In the genomic region with DNA sequence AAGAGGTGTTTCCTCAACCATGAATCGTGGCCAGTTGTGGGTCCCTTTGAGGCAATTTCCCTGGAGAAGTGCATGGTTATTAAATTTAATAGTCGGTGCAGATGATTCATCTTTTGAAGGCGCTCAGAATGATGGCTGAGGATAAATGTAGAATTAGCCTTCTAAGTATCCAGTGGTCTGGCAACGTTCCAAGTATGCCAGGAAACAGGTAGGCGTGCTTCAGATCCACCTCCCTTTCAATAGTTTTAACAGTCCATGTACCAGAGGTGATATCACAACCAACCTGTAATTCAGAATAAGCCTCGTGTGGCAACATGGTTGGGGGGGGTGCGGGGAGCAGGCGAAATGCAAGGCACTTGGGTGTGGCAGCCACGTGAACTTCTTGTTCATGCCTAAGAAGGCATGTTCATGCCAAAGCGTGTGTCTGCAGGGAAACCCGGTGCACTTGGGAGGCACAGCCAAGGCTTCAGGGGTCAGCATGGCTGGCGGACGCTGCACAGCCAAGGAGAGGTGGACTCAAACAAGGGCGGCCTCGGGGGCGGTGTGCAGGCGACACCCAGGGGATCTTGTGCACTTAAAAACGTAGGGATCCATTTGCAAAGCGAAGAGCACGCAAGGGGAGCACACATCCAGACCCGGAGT, we compare ENCODE assay signal across 8 cellular contexts. TPM values are rescaled to one million over a fixed set of nuclear protein-coding genes. Genes with fewer than 3 reads are reported as not detected.
DNase-seq lines count a peak whose midpoint lies in the region; ATAC-seq and TF ChIP-seq lines count a peak whose summit lies in the region.

No MANE protein-coding gene starts in this region.

- intact Hi-C loops in activated T-helper 1 cell treated with anti-CD3 and anti-CD28 coated beads, Interleukin-12 subunit alpha, Interleukin-12 subunit beta, Interleukin-2, Interleukin-4 antibody, amounts not matched to agents 30 ng/mL and 10 ng/mL and 1 ng/mL, durations not matched to agents 14 hours and 24 hours and 36 hours (cut with micrococcal nuclease) = no loop called here
- intact Hi-C loops in mucosa of descending colon (cut with DNase I, micrococcal nuclease) = loop anchor here in 1 of 2 donors (10.0 kb wide), 1 partner anchor 79 kb away; no protein-coding TSS in a partner anchor

- H3K27me3 Mint-ChIP-seq in activated T-helper 1 cell treated with anti-CD3 and anti-CD28 coated beads, Interleukin-12 subunit alpha, Interleukin-12 subunit beta, Interleukin-2, Interleukin-4 antibody, amounts not matched to agents 30 ng/mL and 10 ng/mL and 1 ng/mL, durations not matched to agents 14 hours and 24 hours and 36 hours (ENCODE audit: insufficient read depth) = peaks cover 41% of the 10 kb centered on the region

- no peak for TF ChIP-seq CTCF in mucosa of descending colon (IDR thresholded peaks at IDR 0.05)

- no peaks in the 10 kb centered on the region for H3K36me3 ChIP-seq in mucosa of descending colon (ENCODE audit: low read depth)

- peak; percentile 89 for DNase-seq in DMS153 (lab: John Stamatoyannopoulos, UW)
- DNase-seq in NCI-H187 (lab: John Stamatoyannopoulos, UW) = peak; percentile 53 to 80
- no peak for DNase-seq in activated T-helper 1 cell treated with anti-CD3 and anti-CD28 coated beads, Interleukin-12 subunit alpha, Interleukin-12 subunit beta, Interleukin-2, Interleukin-4 antibody, amounts not matched to agents 30 ng/mL and 10 ng/mL and 1 ng/mL, durations not matched to agents 14 hours and 24 hours and 36 hours (ENCODE audit: low spot score)
- peak; percentile 39 to 60 (median 54) for DNase-seq in mucosa of descending colon
- DNase-seq in cerebellar nuclear complex (lab: John Stamatoyannopoulos, UW) = no peak

- no peak overlapping the region for H3K4me3 ChIP-seq in mucosa of descending colon

- H3K4me3 Mint-ChIP-seq in activated T-helper 1 cell treated with anti-CD3 and anti-CD28 coated beads, Interleukin-12 subunit alpha, Interleukin-12 subunit beta, Interleukin-2, Interleukin-4 antibody, amounts not matched to agents 30 ng/mL and 10 ng/mL and 1 ng/mL, durations not matched to agents 14 hours and 24 hours and 36 hours = peak overlapping the region; percentile 37

- no peaks in the 10 kb centered on the region for H3K9me3 Mint-ChIP-seq in activated T-helper 1 cell treated with anti-CD3 and anti-CD28 coated beads, Interleukin-12 subunit alpha, Interleukin-12 subunit beta, Interleukin-2, Interleukin-4 antibody, amounts not matched to agents 30 ng/mL and 10 ng/mL and 1 ng/mL, durations not matched to agents 14 hours and 24 hours and 36 hours

- H3K4me1 Mint-ChIP-seq in activated T-helper 1 cell treated with anti-CD3 and anti-CD28 coated beads, Interleukin-12 subunit alpha, Interleukin-12 subunit beta, Interleukin-2, Interleukin-4 antibody, amounts not matched to agents 30 ng/mL and 10 ng/mL and 1 ng/mL, durations not matched to agents 14 hours and 24 hours and 36 hours (ENCODE audit: low read depth) = peaks cover 5% of the 10 kb centered on the region

- peak; percentile 26 for ATAC-seq in mucosa of descending colon
- no peak for ATAC-seq in HG03342 (IDR thresholded peaks at IDR 0.05; ENCODE audit: unreplicated experiment)
- no peak for ATAC-seq in HG03521 (IDR thresholded peaks at IDR 0.05; ENCODE audit: unreplicated experiment)
- ATAC-seq in HG03432 (IDR thresholded peaks at IDR 0.05; ENCODE audit: unreplicated experiment) = no peak

- H3K36me3 Mint-ChIP-seq in activated T-helper 1 cell treated with anti-CD3 and anti-CD28 coated beads, Interleukin-12 subunit alpha, Interleukin-12 subunit beta, Interleukin-2, Interleukin-4 antibody, amounts not matched to agents 30 ng/mL and 10 ng/mL and 1 ng/mL, durations not matched to agents 14 hours and 24 hours and 36 hours (ENCODE audit: low read depth) = no peaks in the 10 kb centered on the region

- peaks cover 18% of the 10 kb centered on the region for H3K4me1 ChIP-seq in mucosa of descending colon (ENCODE audit: low read depth)

- H3K27ac Mint-ChIP-seq in activated T-helper 1 cell treated with anti-CD3 and anti-CD28 coated beads, Interleukin-12 subunit alpha, Interleukin-12 subunit beta, Interleukin-2, Interleukin-4 antibody, amounts not matched to agents 30 ng/mL and 10 ng/mL and 1 ng/mL, durations not matched to agents 14 hours and 24 hours and 36 hours = no peak overlapping the region

- no peaks in the 10 kb centered on the region for H3K9me3 ChIP-seq in mucosa of descending colon

RNA-seq across cellular contexts. Expression of a gene that starts 5.2 kb away (rescaled TPM):
- 2.9 and 3.2 TPM in 2 replicates for total RNA-seq in activated T-helper 1 cell treated with anti-CD3 and anti-CD28 coated beads, Interleukin-12 subunit alpha, Interleukin-12 subunit beta, Interleukin-2, Interleukin-4 antibody, amounts not matched to agents 30 ng/mL and 10 ng/mL and 1 ng/mL, durations not matched to agents 14 hours and 24 hours and 36 hours
- 1 to 10 TPM in 2 of 3 donors, under 1 TPM in 1; 0.93 to 3.7 (median 2.1) TPM for total RNA-seq in mucosa of descending colon

Comparison
In these comparisons a context has a peak if more than half of its experiments do, and no peak if none do; other contexts are left out.
1. DNase-seq: peak in DMS153 (single experiment), NCI-H187 (2 of 2) and mucosa of descending colon (3 of 3); none in activated T-helper 1 cell treated with anti-CD3 and anti-CD28 coated beads, Interleukin-12 subunit alpha, Interleukin-12 subunit beta, Interleukin-2, Interleukin-4 antibody, amounts not matched to agents 30 ng/mL and 10 ng/mL and 1 ng/mL, durations not matched to agents 14 hours and 24 hours and 36 hours (single experiment) and cerebellar nuclear complex (0 of 2).